Comparison of ENCODE assay signal across 32 cellular contexts in genomic region chr12:19201653-19202052, GRCh38.
A peak's percentile ranks its signal among the peaks of the same experiment; 100 is the strongest.
DNase-seq lines count a peak whose midpoint lies in the region; ATAC-seq and TF ChIP-seq lines count a peak whose summit lies in the region.
"Had no signal": no experiment of that assay in that cellular context is flagged by ENCODE, and none has a peak within 500 bp of the region (broad histone marks: within the 10 kb centered on the region; RNA-seq: fewer than 3 reads in every experiment).

No MANE protein-coding gene starts in this region.

- no peak for TF ChIP-seq CTCF in choroid plexus epithelial cell (conservative IDR thresholded peaks at IDR 0.05; ENCODE audit: low read depth, low read length)
- TF ChIP-seq CTCF in ascending aorta (IDR thresholded peaks at IDR 0.05), result no peak

- H4K20me1 ChIP-seq in Karpas-422 (ENCODE audit: insufficient read depth, low read depth, low read length), result no peaks in the 10 kb centered on the region

- H2BK15ac ChIP-seq in mesenchymal stem cell (ENCODE audit: low read depth, poor library complexity, severe bottlenecking), result no peak overlapping the region

- H2AK5ac ChIP-seq in mesenchymal stem cell (ENCODE audit: low read length, severe bottlenecking), result no peak overlapping the region

- DNase-seq in EH (ENCODE audit: low read depth) (peak; percentile 81), Karpas-422 (no peak), choroid plexus epithelial cell (ENCODE audit: low read depth) (peak; percentile 52), mesenchymal stem cell (peak; percentile 49), DMS79 treated with DMSO at 0.1 percent for 48 hours (lab: John Stamatoyannopoulos, UW) (no peak), ascending aorta (ENCODE audit: low spot score in 2 of 2) (no peak)
- DNase-seq: activated B cell treated with CpG ODN at 0.5 μM for 24 hours; activated CD4-positive, alpha-beta T cell treated with anti-CD3 and anti-CD28 coated beads, Interleukin-2, amount 50 U/mL, for 1 hour; activated effector memory CD4-positive, alpha-beta T cell treated with Interleukin-2 at 50 U/mL for 16 hours; activated T-cell treated with anti-CD3 and anti-CD28 coated beads, Interleukin-2, amount 50 U/mL, for 1 hour; aorta; BE2C; caudate nucleus; cortex of kidney; DMS153; effector memory CD4-positive, alpha-beta T cell; foreskin melanocyte; kidney glomerular epithelial cell; lower lobe of right lung; MM.1S; mucosa of descending colon; natural killer cell; NCI-H1417; NCI-H446 treated with DMSO at 0.1 percent for 48 hours; nucleus accumbens; T-cell; transverse colon had no signal

- no peak for ATAC-seq in GM21515 (IDR thresholded peaks at IDR 0.05; ENCODE audit: unreplicated experiment)
- ATAC-seq in HG03521 (IDR thresholded peaks at IDR 0.05; ENCODE audit: unreplicated experiment), result no peak
- ATAC-seq: K562; lower lobe of right lung; mucosa of descending colon; natural killer cell; stimulated activated effector memory CD8-positive, alpha-beta T cell treated with anti-CD3 and anti-CD28 coated beads, Interleukin-12 subunit alpha, Interleukin-12 subunit beta, amount 100 ng/mL, for 72 hours; T-cell had no signal

- H3K4me1 ChIP-seq in Karpas-422 (ENCODE audit: low read length) (peaks cover 76% of the 10 kb centered on the region), mesenchymal stem cell (ENCODE audit: control insufficient read depth, insufficient read depth, low read depth, low read length) (peaks cover 2% of the 10 kb centered on the region), ascending aorta (peaks cover 0 to 3% of the 10 kb centered on the region in 2 donors)
- H3K4me1 ChIP-seq: lower lobe of right lung, prostate gland had no signal

- peak overlapping the region; percentile 93 for H3K27ac ChIP-seq in Karpas-422 (ENCODE audit: low read length)
- H3K27ac ChIP-seq in mesenchymal stem cell (ENCODE audit: low read length, poor library complexity, severe bottlenecking), result no peak overlapping the region
- no peak overlapping the region for H3K27ac ChIP-seq in ascending aorta
- H3K27ac ChIP-seq: lower lobe of right lung, prostate gland, transverse colon had no signal

- H3K36me3 ChIP-seq in Karpas-422 (ENCODE audit: insufficient read depth, low read length) (peaks cover 5% of the 10 kb centered on the region; the same call in 1 of the 2 replicates), mesenchymal stem cell (ENCODE audit: control insufficient read depth in 1 of 2, insufficient read depth in 2 of 2, low read depth in 1 of 2, low read length in 2 of 2) (no peaks in the 10 kb centered on the region), ascending aorta (no peaks in the 10 kb centered on the region)
- H3K36me3 ChIP-seq: BE2C, lower lobe of right lung, prostate gland, transverse colon had no signal

- H3K79me2 ChIP-seq in Karpas-422 (ENCODE audit: low read length), result peaks cover 24% of the 10 kb centered on the region

- no peak overlapping the region for H3K14ac ChIP-seq in mesenchymal stem cell (ENCODE audit: low read length in 2 of 2)

- H2BK120ac ChIP-seq in mesenchymal stem cell (ENCODE audit: low read depth, low read length), result no peak overlapping the region

- H3K4me2 ChIP-seq in Karpas-422 (ENCODE audit: low read depth, low read length, poor library complexity, severe bottlenecking) (peak overlapping the region; percentile 72), mesenchymal stem cell (ENCODE audit: low read length, poor library complexity, severe bottlenecking) (no peak overlapping the region)

- no peak overlapping the region for H3K4ac ChIP-seq in mesenchymal stem cell (ENCODE audit: low read depth in 1 of 2, low read length in 2 of 2)

- H3K18ac ChIP-seq in mesenchymal stem cell (ENCODE audit: low read depth in 1 of 2, low read length in 2 of 2), result no peak overlapping the region

- WGBS in mesenchymal stem cell, result 93% methylated on average over 2 of the region's 3 CpGs

- intact Hi-C loops in ascending aorta (cut with DNase I), result no loop called here

- H2BK5ac ChIP-seq in mesenchymal stem cell (ENCODE audit: low read depth, low read length, poor library complexity, severe bottlenecking), result no peak overlapping the region

- 0 out of 2 replicates have a peak overlapping the region, but pooled peaks have one; percentile 44 for H3K4me3 ChIP-seq in Karpas-422 (ENCODE audit: low read length)
- no peak overlapping the region for H3K4me3 ChIP-seq in choroid plexus epithelial cell (ENCODE audit: low read depth, low read length)
- H3K4me3 ChIP-seq in mesenchymal stem cell (ENCODE audit: insufficient read depth in 1 of 2, low read depth in 1 of 2, low read length in 2 of 2), result no peak overlapping the region
- H3K4me3 ChIP-seq in ascending aorta, result no peak overlapping the region
- H3K4me3 ChIP-seq: K562, lower lobe of right lung, mucosa of descending colon, prostate gland, transverse colon had no signal

- H2AFZ ChIP-seq in Karpas-422 (ENCODE audit: low read length) (no peak overlapping the region), mesenchymal stem cell (ENCODE audit: low read depth, low read length) (no peak overlapping the region)

- no peak overlapping the region for H3K23ac ChIP-seq in mesenchymal stem cell (ENCODE audit: low read length in 2 of 2)

- peak overlapping the region; percentile 51; the same call in 1 of the 2 replicates for H3K9ac ChIP-seq in Karpas-422 (ENCODE audit: low read length)
- H3K9ac ChIP-seq in mesenchymal stem cell (ENCODE audit: low read length), result no peak overlapping the region

- no peaks in the 10 kb centered on the region for H3K9me3 ChIP-seq in Karpas-422 (ENCODE audit: low read length)
- H3K9me3 ChIP-seq in mesenchymal stem cell (ENCODE audit: control insufficient read depth, low read length), result no peaks in the 10 kb centered on the region
- H3K9me3 ChIP-seq in ascending aorta, result no peaks in the 10 kb centered on the region
- H3K9me3 ChIP-seq: BE2C, lower lobe of right lung, mucosa of descending colon, prostate gland, transverse colon had no signal

- H3K27me3 ChIP-seq in Karpas-422 (ENCODE audit: low read length) (no peaks in the 10 kb centered on the region), mesenchymal stem cell (ENCODE audit: control insufficient read depth in 1 of 2, insufficient read depth in 1 of 2, low read length in 2 of 2) (no peaks in the 10 kb centered on the region), ascending aorta (no peaks in the 10 kb centered on the region)
- H3K27me3 ChIP-seq: BE2C, transverse colon had no signal

- no peaks in the 10 kb centered on the region for H3K9me2 ChIP-seq in Karpas-422 (replicated peaks; ENCODE audit: insufficient read depth, low read length)

- no peak overlapping the region for H2BK12ac ChIP-seq in mesenchymal stem cell (ENCODE audit: low read length in 2 of 2)

- no peak overlapping the region for H4K91ac ChIP-seq in mesenchymal stem cell (ENCODE audit: low read length)

- no peak overlapping the region for H4K8ac ChIP-seq in mesenchymal stem cell (ENCODE audit: low read length)

- peaks cover 24% of the 10 kb centered on the region for H3K79me1 ChIP-seq in mesenchymal stem cell (replicated peaks; ENCODE audit: low read length, poor library complexity, severe bottlenecking)

Comparison
In these comparisons a context has a peak if more than half of its experiments do, and no peak if none do; other contexts are left out.
1. DNase-seq: peak in EH (single experiment), choroid plexus epithelial cell (single experiment) and mesenchymal stem cell (single experiment); none in Karpas-422 (single experiment), DMS79 treated with DMSO at 0.1 percent for 48 hours (single experiment) and ascending aorta (0 of 2).